8 cellular contexts compared by ENCODE assay signal in the genomic region with DNA sequence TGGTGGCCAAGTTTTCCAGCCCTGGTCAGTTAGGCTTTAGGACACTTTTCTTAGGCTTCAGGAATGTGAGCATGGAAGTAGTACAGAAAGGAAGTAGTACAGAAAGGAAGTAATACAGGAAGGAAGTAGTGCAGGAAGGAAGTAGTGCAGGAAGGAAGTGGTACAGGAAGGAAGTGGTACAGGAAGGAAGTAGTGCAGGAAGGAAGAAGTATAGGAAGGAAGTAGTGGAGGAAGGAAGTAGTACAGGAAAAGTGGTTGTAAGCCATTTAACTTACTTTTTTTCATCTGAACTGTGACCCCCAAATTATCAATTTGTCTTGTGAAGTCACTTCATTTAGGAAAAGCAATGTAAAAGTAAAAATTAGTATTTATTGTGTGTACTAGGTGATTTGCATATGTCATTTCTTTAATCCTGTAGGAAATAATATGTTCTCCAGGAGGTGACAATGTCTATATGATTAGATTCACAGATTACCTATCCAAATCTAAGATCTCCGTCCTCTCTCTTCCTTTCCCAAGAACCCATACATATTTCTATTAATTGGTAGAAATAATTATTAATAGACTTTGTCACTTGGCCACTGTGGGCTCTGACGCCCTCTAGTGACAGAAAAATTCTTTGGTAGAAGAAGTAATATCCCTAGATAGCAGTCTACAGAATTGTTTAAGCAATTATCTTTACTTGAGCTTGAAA. TPM values are rescaled to one million over a fixed set of nuclear protein-coding genes. Genes with fewer than 3 reads are reported as not detected.
A peak's percentile ranks its signal among the peaks of the same experiment; 100 is the strongest.
DNase-seq lines count a peak whose midpoint lies in the region; ATAC-seq and TF ChIP-seq lines count a peak whose summit lies in the region.

No MANE protein-coding gene starts in this region.

- no peak for TF ChIP-seq POLR2A in adrenal gland (IDR thresholded peaks at IDR 0.05)

- H3K9ac ChIP-seq in liver (ENCODE audit: low read depth in 1 of 2, low read length in 2 of 2): no peak overlapping the region

- TF ChIP-seq CTCF in adrenal gland (IDR thresholded peaks at IDR 0.05) (peak; percentile 66 to 93 (median 85)), liver (IDR thresholded peaks at IDR 0.05; ENCODE audit: low read depth, low read length, missing input control) (peak; percentile 69)

- no peaks in the 10 kb centered on the region for H3K27me3 ChIP-seq in adrenal gland
- H3K27me3 ChIP-seq in liver (ENCODE audit: control insufficient read depth in 4 of 4, insufficient read depth in 4 of 4, low read length in 3 of 4): no peaks in the 10 kb centered on the region

- WGBS in adrenal gland, 4 donors: 14 to 21% (median 16%) methylated on average over 2 of the region's 2 CpGs
- 12% methylated on average over 2 of the region's 2 CpGs for WGBS in liver

- H3K4me3 ChIP-seq in adrenal gland (no peak overlapping the region), liver (ENCODE audit: low read depth in 1 of 3, low read length in 3 of 3) (no peak overlapping the region)

- intact Hi-C loops in adrenal gland (cut with DNase I): loop anchor here (2.0 to 5.0 kb wide), 2 partner anchors 44 to 46 kb away; no protein-coding TSS in a partner anchor

- TF ChIP-seq RAD21 in liver (IDR thresholded peaks at IDR 0.05): peak; percentile 90 to 92

- no peaks in the 10 kb centered on the region for H3K9me3 ChIP-seq in adrenal gland (replicated peaks in 1 of 3)
- H3K9me3 ChIP-seq in liver (ENCODE audit: control insufficient read depth in 4 of 4, low read length in 3 of 4): no peaks in the 10 kb centered on the region

- no peaks in the 10 kb centered on the region for H3K36me3 ChIP-seq in adrenal gland (replicated peaks in 1 of 2)
- H3K36me3 ChIP-seq in liver (ENCODE audit: control insufficient read depth in 4 of 4, insufficient read depth in 3 of 4, low read depth in 1 of 4, low read length in 3 of 4): no peaks in the 10 kb centered on the region

- H3K4me1 ChIP-seq in adrenal gland (replicated peaks in 1 of 2): peaks cover 5 to 42% of the 10 kb centered on the region in 2 donors
- H3K4me1 ChIP-seq in liver (ENCODE audit: control insufficient read depth in 4 of 4, insufficient read depth in 4 of 4, low read length in 3 of 4): peaks cover 6 to 39% (median 33%) of the 10 kb centered on the region in 4 donors

- H3K27ac ChIP-seq in adrenal gland (peak overlapping the region in 1 of 5 donors; percentile 17), liver (ENCODE audit: low read depth in 1 of 2, low read length in 2 of 2) (no peak overlapping the region)

- peak; percentile 17 for DNase-seq in D341Med (ENCODE audit: low spot score)
- DNase-seq in HT-29 (ENCODE audit: low spot score): peak; percentile 73
- DNase-seq in adrenal gland: peak in 5 of 7 donors; percentile 29 to 51 (median 44)
- no peak for DNase-seq in SIG-M5 treated with dmso at 0.1 percent for 504 hours (lab: John Stamatoyannopoulos, UW; ENCODE audit: unreplicated experiment)
- no peak for DNase-seq in activated effector memory CD4-positive, alpha-beta T cell treated with Interleukin-2 at 50 U/mL for 16 hours
- DNase-seq in NCI-H2171 treated with DMSO at 0.1 percent for 48 hours (lab: John Stamatoyannopoulos, UW): no peak

- no peak for ATAC-seq in GM21526 (IDR thresholded peaks at IDR 0.05; ENCODE audit: low FRiP score, unreplicated experiment)

TF ChIP-seq in liver, 16 proteins besides CTCF, POLR2A, EP300 and RAD21:
- TF ChIP-seq EGR1 (IDR thresholded peaks at IDR 0.05; ENCODE audit: low read depth in 2 of 2) (peak in 1 of 2 donors; percentile 53), TAF1 (conservative IDR thresholded peaks at IDR 0.05) (no peak), NR2F2 (IDR thresholded peaks at IDR 0.05) (no peak), SP1 (IDR thresholded peaks at IDR 0.05) (no peak), YY1 (IDR thresholded peaks at IDR 0.05) (no peak), GABPA (IDR thresholded peaks at IDR 0.05 in 1 of 2, conservative IDR thresholded peaks at IDR 0.05 in 1 of 2) (no peak), HNF4A (conservative IDR thresholded peaks at IDR 0.05) (peak; percentile 6 to 35), FOXA1 (IDR thresholded peaks at IDR 0.05) (no peak), HNF4G (IDR thresholded peaks at IDR 0.05) (no peak)
- TF ChIP-seq, protein P1, sequence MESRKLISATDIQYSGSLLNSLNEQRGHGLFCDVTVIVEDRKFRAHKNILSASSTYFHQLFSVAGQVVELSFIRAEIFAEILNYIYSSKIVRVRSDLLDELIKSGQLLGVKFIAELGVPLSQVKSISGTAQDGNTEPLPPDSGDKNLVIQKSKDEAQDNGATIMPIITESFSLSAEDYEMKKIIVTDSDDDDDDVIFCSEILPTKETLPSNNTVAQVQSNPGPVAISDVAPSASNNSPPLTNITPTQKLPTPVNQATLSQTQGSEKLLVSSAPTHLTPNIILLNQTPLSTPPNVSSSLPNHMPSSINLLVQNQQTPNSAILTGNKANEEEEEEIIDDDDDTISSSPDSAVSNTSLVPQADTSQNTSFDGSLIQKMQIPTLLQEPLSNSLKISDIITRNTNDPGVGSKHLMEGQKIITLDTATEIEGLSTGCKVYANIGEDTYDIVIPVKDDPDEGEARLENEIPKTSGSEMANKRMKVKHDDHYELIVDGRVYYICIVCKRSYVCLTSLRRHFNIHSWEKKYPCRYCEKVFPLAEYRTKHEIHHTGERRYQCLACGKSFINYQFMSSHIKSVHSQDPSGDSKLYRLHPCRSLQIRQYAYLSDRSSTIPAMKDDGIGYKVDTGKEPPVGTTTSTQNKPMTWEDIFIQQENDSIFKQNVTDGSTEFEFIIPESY (IDR thresholded peaks at IDR 0.05): no peak
- TF ChIP-seq, protein P2, sequence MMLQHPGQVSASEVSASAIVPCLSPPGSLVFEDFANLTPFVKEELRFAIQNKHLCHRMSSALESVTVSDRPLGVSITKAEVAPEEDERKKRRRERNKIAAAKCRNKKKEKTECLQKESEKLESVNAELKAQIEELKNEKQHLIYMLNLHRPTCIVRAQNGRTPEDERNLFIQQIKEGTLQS (IDR thresholded peaks at IDR 0.05): no peak
- TF ChIP-seq, protein P3, sequence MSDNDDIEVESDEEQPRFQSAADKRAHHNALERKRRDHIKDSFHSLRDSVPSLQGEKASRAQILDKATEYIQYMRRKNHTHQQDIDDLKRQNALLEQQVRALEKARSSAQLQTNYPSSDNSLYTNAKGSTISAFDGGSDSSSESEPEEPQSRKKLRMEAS (IDR thresholded peaks at IDR 0.05): peak; percentile 71

RNA-seq across cellular contexts. Expression of a gene that starts 3.9 kb away (rescaled TPM):
- 2.5 and 4.3 TPM in 2 replicates for total RNA-seq in HT-29 (2014; rRNA removed; shearing (Covaris generic))
- total RNA-seq in adrenal gland (100 to 1,000 TPM in 1 of 8 donors, 10 to 100 TPM in 7; 30.4 to 236 (median 58.7) TPM), liver (10 to 100 TPM in 1 of 2 donors, 1 to 10 TPM in 1; 2.2 to 13.2 TPM)
- polyA plus RNA-seq in adrenal gland (10 to 100 TPM; 14.4 to 58.9 (median 18.6) TPM), liver (1 to 10 TPM; 5.6 to 6.2 TPM)

RNA-seq across cellular contexts. Expression of a gene that starts 34.1 kb away (rescaled TPM):
- 0.31 and 1.4 TPM in 2 replicates for total RNA-seq in HT-29 (2014; rRNA removed; shearing (Covaris generic))
- total RNA-seq in adrenal gland: 100 to 1,000 TPM in 6 of 8 donors, 10 to 100 TPM in 2; 94.3 to 529 (median 365) TPM
- polyA plus RNA-seq in adrenal gland: 100 to 1,000 TPM; 135 to 357 (median 298) TPM
- total RNA-seq in liver: 100 to 1,000 TPM in 1 of 2 donors, 10 to 100 TPM in 1; 13.2 to 182 TPM
- polyA plus RNA-seq in liver: 100 to 1,000 TPM in 1 of 2 donors, 10 to 100 TPM in 1; 16.8 to 130 TPM

Comparison
In these comparisons a context has a peak if more than half of its experiments do, and no peak if none do; other contexts are left out.
1. DNase-seq: peak in D341Med (single experiment), HT-29 (single experiment) and adrenal gland (5 of 7); none in SIG-M5 treated with dmso at 0.1 percent for 504 hours (single experiment), activated effector memory CD4-positive, alpha-beta T cell treated with Interleukin-2 at 50 U/mL for 16 hours (single experiment) and NCI-H2171 treated with DMSO at 0.1 percent for 48 hours (single experiment).